Comparison of ENCODE assay signal across 9 cellular contexts in genomic region chr6:49958180-49958579, GRCh38. TPM values are rescaled to one million over a fixed set of nuclear protein-coding genes. Genes with fewer than 3 reads are reported as not detected.
"Had no signal": no experiment of that assay in that cellular context is flagged by ENCODE, and none has a peak within 500 bp of the region (broad histone marks: within the 10 kb centered on the region; RNA-seq: fewer than 3 reads in every experiment).

No MANE protein-coding gene starts in this region.

- ATAC-seq: GM12878 had no signal

- FAIRE-seq: G401.6, GM12878, GM12891, GM12892, GM18507, GM19239 had no signal

- DNase-seq: GDM1, GF-D8 had no signal

- H3K4me3 ChIP-seq: GM12878 had no signal

RNA-seq across cellular contexts. Expression of gene DEFB114, which starts 5.8 kb away (rescaled TPM):
- total RNA-seq: G401, GM12878 had no signal
- polyA plus RNA-seq: GM12878 had no signal

RNA-seq across cellular contexts. Expression of gene DEFB113, which starts 11.2 kb away (rescaled TPM):
- total RNA-seq: G401, GM12878 had no signal
- polyA plus RNA-seq: GM12878 had no signal
